ENCODE assay signal across 2 cellular contexts in genomic region chr15:55479676-55480224, GRCh38. TPM values are rescaled to one million over a fixed set of nuclear protein-coding genes. Genes with fewer than 3 reads are reported as not detected.
"Had no signal": no experiment of that assay in that cellular context is flagged by ENCODE, and none has a peak within 500 bp of the region (broad histone marks: within the 10 kb centered on the region; RNA-seq: fewer than 3 reads in every experiment).

No MANE protein-coding gene starts in this region.

RNA-seq across cellular contexts. Expression of gene DNAAF4, which starts 28.3 kb away (rescaled TPM):
- total RNA-seq: activated T-helper 17 cell treated with anti-CD3 and anti-CD28 coated beads, Interleukin-2, amount 50 U/mL, for 72 hours; T-helper 2 cell treated with Interferon-gamma antibody and Interleukin-4, amounts not matched to agents 100 ng/mL and 5 ng/mL, for 36 hours had no signal
